Comparison of ENCODE assay signal across 8 cellular contexts in genomic region chr10:113961261-113961938, GRCh38.
DNase-seq lines count a peak whose midpoint lies in the region; ATAC-seq, FAIRE-seq and TF ChIP-seq lines count a peak whose summit lies in the region.

No MANE protein-coding gene starts in this region.

- H4K91ac ChIP-seq in neuronal stem cell (ENCODE audit: low read depth, low read length, poor library complexity), result no peak overlapping the region

- H3K79me2 ChIP-seq in DOHH2 (ENCODE audit: control insufficient read depth, low read length), result no peaks in the 10 kb centered on the region

- H3K36me3 ChIP-seq in DOHH2 (ENCODE audit: control insufficient read depth, low read length) (no peaks in the 10 kb centered on the region), neuronal stem cell (replicated peaks in 1 of 2; ENCODE audit: control insufficient read depth in 2 of 2, insufficient read depth in 2 of 2, low read length in 2 of 2) (no peaks in the 10 kb centered on the region)

- peak overlapping the region; percentile 9 for H2AFZ ChIP-seq in neuronal stem cell (ENCODE audit: low read length)

- H2BK120ac ChIP-seq in neuronal stem cell (ENCODE audit: low read depth, low read length), result no peak overlapping the region

- H4K20me1 ChIP-seq in DOHH2 (ENCODE audit: control insufficient read depth, insufficient read depth, low read depth, low read length), result no peaks in the 10 kb centered on the region

- H3K4ac ChIP-seq in neuronal stem cell (ENCODE audit: low read length), result no peak overlapping the region

- H3K14ac ChIP-seq in neuronal stem cell (ENCODE audit: low read length), result no peak overlapping the region

- H3K4me3 ChIP-seq in DOHH2 (ENCODE audit: low read length), result peak overlapping the region; percentile 72
- H3K4me3 ChIP-seq in neuronal stem cell (ENCODE audit: low read length in 2 of 2), result no peak overlapping the region

- H3K9ac ChIP-seq in neuronal stem cell (ENCODE audit: low read depth, low read length, poor library complexity), result no peak overlapping the region

- no peaks in the 10 kb centered on the region for H3K79me1 ChIP-seq in neuronal stem cell (ENCODE audit: low read depth, low read length)

- H2AK5ac ChIP-seq in neuronal stem cell (ENCODE audit: low read depth, low read length), result no peak overlapping the region

- no peak overlapping the region for H2BK12ac ChIP-seq in neuronal stem cell (ENCODE audit: low read length)

- peaks cover 11% of the 10 kb centered on the region; the same call in 1 of the 2 replicates for H3F3A ChIP-seq in DOHH2 (ENCODE audit: control insufficient read depth, insufficient read depth)

- H3K4me2 ChIP-seq in DOHH2 (ENCODE audit: low read length) (peak overlapping the region; percentile 96), neuronal stem cell (ENCODE audit: insufficient read depth, low read length, poor library complexity, severe bottlenecking) (no peak overlapping the region)

- peak overlapping the region; percentile 78 for H4K8ac ChIP-seq in neuronal stem cell (ENCODE audit: low read depth, low read length)

- no peaks in the 10 kb centered on the region for H3K9me2 ChIP-seq in DOHH2 (replicated peaks; ENCODE audit: control insufficient read depth, low read length)

- H3K4me1 ChIP-seq in DOHH2 (ENCODE audit: control insufficient read depth, low read length), result peaks cover 60% of the 10 kb centered on the region
- H3K4me1 ChIP-seq in neuronal stem cell (ENCODE audit: control insufficient read depth in 2 of 2, insufficient read depth in 1 of 2, low read depth in 1 of 2, low read length in 2 of 2), result peaks cover 19 to 23% of the 10 kb centered on the region in 2 donors

- H3K27me3 ChIP-seq in DOHH2 (ENCODE audit: control insufficient read depth, low read length) (no peaks in the 10 kb centered on the region), neuronal stem cell (ENCODE audit: control insufficient read depth in 3 of 3, insufficient read depth in 3 of 3, low read depth in 1 of 3, low read length in 3 of 3) (no peaks in the 10 kb centered on the region)

- WGBS in neuronal stem cell (ENCODE audit: extremely low coverage in 2 of 2, insufficient read length in 2 of 2, insufficient replicate concordance in 1 of 2), 2 donors, result no CpG with 5 or more reads among the region's 11 CpGs

- no peak overlapping the region for H2BK5ac ChIP-seq in neuronal stem cell (ENCODE audit: low read length)

- no peak overlapping the region for H2BK15ac ChIP-seq in neuronal stem cell (ENCODE audit: low read length)

- H3K18ac ChIP-seq in neuronal stem cell (ENCODE audit: low read length), result peak overlapping the region; percentile 41

- peak; percentile 96 to 97 for DNase-seq in Kasumi-1 (lab: John Stamatoyannopoulos, UW)
- peak; percentile 43 for DNase-seq in activated T-cell treated with anti-CD3 and anti-CD28 coated beads for 1 hour (ENCODE audit: low read depth)
- DNase-seq in neuronal stem cell (ENCODE audit: low spot score), result no peak
- no peak for DNase-seq in ureter (ENCODE audit: low spot score)
- no peak for DNase-seq in RCC 7860 (ENCODE audit: low spot score)
- no peak for DNase-seq in hepatic stellate cell (ENCODE audit: low spot score)

- H3K23ac ChIP-seq in neuronal stem cell (ENCODE audit: low read depth, low read length, poor library complexity), result no peak overlapping the region

- ATAC-seq in GM21526 (IDR thresholded peaks at IDR 0.05; ENCODE audit: low FRiP score, unreplicated experiment), result peak; percentile 60

- no peak for TF ChIP-seq CTCF in DOHH2 (IDR thresholded peaks at IDR 0.05; ENCODE audit: low read depth, low read length, poor library complexity, severe bottlenecking)

- H3K9me3 ChIP-seq in DOHH2 (ENCODE audit: control insufficient read depth, insufficient read depth, low read length), result no peaks in the 10 kb centered on the region
- H3K9me3 ChIP-seq in neuronal stem cell (replicated peaks in 1 of 2; ENCODE audit: control insufficient read depth in 2 of 2, insufficient read depth in 1 of 2, low read depth in 1 of 2, low read length in 2 of 2), result peaks cover 0 to 2% of the 10 kb centered on the region in 2 donors

- peak overlapping the region; percentile 95 for H3K27ac ChIP-seq in DOHH2 (ENCODE audit: low read depth, low read length)
- H3K27ac ChIP-seq in neuronal stem cell (replicated peaks; ENCODE audit: low read length), result peak overlapping the region; percentile 54

- no peak for FAIRE-seq in RCC 7860 (lab: Jason Lieb, UNC)

Comparison
In these comparisons a context has a peak if more than half of its experiments do, and no peak if none do; other contexts are left out.
1. DNase-seq: peak in Kasumi-1 (2 of 2) and activated T-cell treated with anti-CD3 and anti-CD28 coated beads for 1 hour (single experiment); none in neuronal stem cell (single experiment), ureter (single experiment), RCC 7860 (single experiment) and hepatic stellate cell (single experiment).